ENCODE assay signal across 15 cellular contexts in the genomic region with DNA sequence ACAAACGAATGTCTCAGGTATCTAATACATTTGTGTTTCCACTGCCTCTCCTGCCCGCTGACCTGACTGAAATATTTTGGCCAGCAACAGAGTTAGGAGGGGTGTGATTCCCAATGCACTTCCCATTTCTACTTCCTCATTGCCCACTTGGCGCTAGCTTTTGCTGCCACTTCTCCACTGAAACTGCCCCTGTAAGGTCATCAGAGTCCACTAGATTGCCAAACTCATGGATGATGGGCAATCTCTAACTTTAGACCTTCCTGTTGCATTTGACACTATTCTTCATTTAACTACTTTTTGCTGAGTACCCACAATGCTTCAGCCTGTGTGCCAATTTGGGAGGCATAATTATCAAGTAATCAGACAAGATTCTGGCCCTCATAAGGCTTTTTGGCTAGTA. TPM values are rescaled to one million over a fixed set of nuclear protein-coding genes. Genes with fewer than 3 reads are reported as not detected.
DNase-seq lines count a peak whose midpoint lies in the region; ATAC-seq lines count a peak whose summit lies in the region.
"Had no signal": no experiment of that assay in that cellular context is flagged by ENCODE, and none has a peak within 500 bp of the region (broad histone marks: within the 10 kb centered on the region; RNA-seq: fewer than 3 reads in every experiment).

No MANE protein-coding gene starts in this region.

- intact Hi-C loops in right cardiac atrium (cut with DNase I), result no loop called here
- intact Hi-C loops in sciatic nerve (cut with DNase I), result no loop called here

- H3K4me3 ChIP-seq in right cardiac atrium (ENCODE audit: low read length) (no peak overlapping the region), HAP-1 (no peak overlapping the region)
- H3K4me3 ChIP-seq: prostate gland had no signal

- H3K9me3 ChIP-seq in right cardiac atrium (ENCODE audit: control insufficient read depth, low read length), result no peaks in the 10 kb centered on the region
- H3K9me3 ChIP-seq in HAP-1, result no peaks in the 10 kb centered on the region
- H3K9me3 ChIP-seq: prostate gland had no signal

- in situ Hi-C loops in HAP-1 (cut with MboI; ENCODE audit: low sequenced_read_pairs), result no loop called here

- ATAC-seq in right cardiac atrium (peak; percentile 21 to 83), sciatic nerve (peak; percentile 78)

- no peaks in the 10 kb centered on the region for H3K27me3 ChIP-seq in right cardiac atrium (ENCODE audit: control insufficient read depth, insufficient read depth)
- H3K27me3 ChIP-seq in HAP-1 (ENCODE audit: low read depth), result no peaks in the 10 kb centered on the region

- peak; percentile 91 for DNase-seq in MV-4-11 (lab: John Stamatoyannopoulos, UW)
- peak; percentile 33 for DNase-seq in SKM-1 treated with dmso at 0.1 percent for 144 hours (lab: John Stamatoyannopoulos, UW; ENCODE audit: unreplicated experiment)
- peak in 1 of 3 donors; percentile 49 for DNase-seq in right cardiac atrium
- DNase-seq in sciatic nerve (ENCODE audit: low spot score), result no peak
- no peak for DNase-seq in COR-L47 (lab: John Stamatoyannopoulos, UW)
- no peak for DNase-seq in HAP-1 (ENCODE audit: low spot score in 2 of 2)
- DNase-seq in AG20443 (ENCODE audit: low spot score), result no peak
- DNase-seq in NCI-H1048 (lab: John Stamatoyannopoulos, UW), result no peak
- DNase-seq: activated naive CD4-positive, alpha-beta T cell; DMS79; NCI-H1436; stimulated activated CD4-positive, alpha-beta T cell treated with anti-CD3 and anti-CD28 coated beads, Interleukin-12 subunit alpha, Interleukin-12 subunit beta, amount 100 ng/mL, for 4 hours had no signal

- H3K27ac ChIP-seq in right cardiac atrium (ENCODE audit: low read length), result no peak overlapping the region
- H3K27ac ChIP-seq: KMS-11, prostate gland had no signal

- H3K4me1 ChIP-seq in right cardiac atrium (ENCODE audit: control insufficient read depth, insufficient read depth, low read length), result no peaks in the 10 kb centered on the region
- no peaks in the 10 kb centered on the region for H3K4me1 ChIP-seq in HAP-1
- H3K4me1 ChIP-seq: prostate gland had no signal

- WGBS in right cardiac atrium, result 69% methylated on average over 3 of the region's 3 CpGs

- no peaks in the 10 kb centered on the region for H3K36me3 ChIP-seq in HAP-1 (replicated peaks)
- H3K36me3 ChIP-seq: prostate gland had no signal

RNA-seq across cellular contexts. Expression of a gene that starts 40.8 kb away (rescaled TPM):
- total RNA-seq in right cardiac atrium (1 to 10 TPM in 3 of 4 donors, under 1 TPM in 1; 0.99 to 2.5 (median 1.2) TPM), sciatic nerve (2.7 TPM)
- 0.25 TPM for polyA plus RNA-seq in right cardiac atrium
- total RNA-seq: H1 had no signal
- polyA plus RNA-seq: H1 had no signal

RNA-seq across cellular contexts. Expression of a gene that starts 52.7 kb away (rescaled TPM):
- total RNA-seq in right cardiac atrium, result 10 to 100 TPM; 19.5 to 20.8 (median 20.4) TPM
- polyA plus RNA-seq in right cardiac atrium, result 9.9 TPM
- 47.8 TPM for total RNA-seq in sciatic nerve

Comparison
In these comparisons a context has a peak if more than half of its experiments do, and no peak if none do; other contexts are left out.
1. DNase-seq: peak in MV-4-11 (single experiment) and SKM-1 treated with dmso at 0.1 percent for 144 hours (single experiment); none in sciatic nerve (single experiment), COR-L47 (single experiment), HAP-1 (0 of 2), AG20443 (single experiment) and NCI-H1048 (single experiment).